In genomic region chr6:40852667-40853383, GRCh38 we compare ENCODE assay signal across 8 cellular contexts.
DNase-seq lines count a peak whose midpoint lies in the region; ATAC-seq and TF ChIP-seq lines count a peak whose summit lies in the region.

No MANE protein-coding gene starts in this region.

- TF ChIP-seq CTCF in GM06990 (IDR thresholded peaks at IDR 0.05; ENCODE audit: insufficient read depth, low read length, poor library complexity, severe bottlenecking), result peak; percentile 51
- peak; percentile 29 for TF ChIP-seq CTCF in hepatocyte (IDR thresholded peaks at IDR 0.05; ENCODE audit: poor library complexity)
- TF ChIP-seq CTCF in ascending aorta (IDR thresholded peaks at IDR 0.05), result peak in 1 of 3 experiments; percentile 12

- H3K27ac Mint-ChIP-seq in activated CD8-positive, alpha-beta memory T cell treated with anti-CD3 and anti-CD28 coated beads, Interleukin-2, amount 10 ng/mL, durations not matched to agents 7 days and 5 days, result no peak overlapping the region

- CTCF ChIA-PET in activated CD8-positive, alpha-beta memory T cell treated with anti-CD3 and anti-CD28 coated beads, Interleukin-2, amount 10 ng/mL, durations not matched to agents 7 days and 5 days (lab: Charles Lee), result interaction anchor here (0.6 kb wide), 1 partner anchor 21 kb away, joined by 3 read pairs; no protein-coding TSS in a partner anchor

- intact Hi-C loops in ascending aorta (cut with DNase I), result no loop called here

- H3K36me3 Mint-ChIP-seq in activated CD8-positive, alpha-beta memory T cell treated with anti-CD3 and anti-CD28 coated beads, Interleukin-2, amount 10 ng/mL, durations not matched to agents 7 days and 5 days, result no peaks in the 10 kb centered on the region

- H3K27ac ChIP-seq in hepatocyte, result no peak overlapping the region
- H3K27ac ChIP-seq in ascending aorta, result no peak overlapping the region

- no peaks in the 10 kb centered on the region for H3K9me3 Mint-ChIP-seq in activated CD8-positive, alpha-beta memory T cell treated with anti-CD3 and anti-CD28 coated beads, Interleukin-2, amount 10 ng/mL, durations not matched to agents 7 days and 5 days (ENCODE audit: low read depth)

- H3K4me1 ChIP-seq in hepatocyte (ENCODE audit: insufficient read depth) (no peaks in the 10 kb centered on the region), ascending aorta (no peaks in the 10 kb centered on the region)

- H3K79me2 ChIP-seq in hepatocyte, result no peaks in the 10 kb centered on the region

- no peak overlapping the region for H2AFZ ChIP-seq in hepatocyte

- no peak overlapping the region for H3K4me3 Mint-ChIP-seq in activated CD8-positive, alpha-beta memory T cell treated with anti-CD3 and anti-CD28 coated beads, Interleukin-2, amount 10 ng/mL, durations not matched to agents 7 days and 5 days

- H3K9me2 ChIP-seq in hepatocyte (replicated peaks; ENCODE audit: insufficient read depth), result no peaks in the 10 kb centered on the region

- H3K27me3 ChIP-seq in GM06990 (replicated peaks; ENCODE audit: control insufficient read depth, insufficient read depth, low read length) (no peaks in the 10 kb centered on the region), hepatocyte (no peaks in the 10 kb centered on the region), ascending aorta (no peaks in the 10 kb centered on the region)

- H3K4me3 ChIP-seq in GM06990 (replicated peaks; ENCODE audit: low read depth, low read length) (no peak overlapping the region), hepatocyte (no peak overlapping the region), ascending aorta (no peak overlapping the region)

- H3K27me3 Mint-ChIP-seq in activated CD8-positive, alpha-beta memory T cell treated with anti-CD3 and anti-CD28 coated beads, Interleukin-2, amount 10 ng/mL, durations not matched to agents 7 days and 5 days, result peaks cover 13% of the 10 kb centered on the region

- DNase-seq in AG08395 (ENCODE audit: low spot score), result peak; percentile 18
- no peak for DNase-seq in GM06990 (ENCODE audit: extremely low read depth, insufficient read length)
- DNase-seq in RPMI8226, result peak; percentile 17
- DNase-seq in hepatocyte (ENCODE audit: low spot score), result peak; percentile 23
- DNase-seq in activated CD8-positive, alpha-beta memory T cell treated with anti-CD3 and anti-CD28 coated beads, Interleukin-2, amount 10 ng/mL, durations not matched to agents 7 days and 5 days, result no peak
- no peak for DNase-seq in SW480 (ENCODE audit: low spot score)
- DNase-seq in cerebellum (ENCODE audit: low spot score), result no peak
- DNase-seq in ascending aorta (ENCODE audit: low spot score in 2 of 2), result no peak

- H3K4me1 Mint-ChIP-seq in activated CD8-positive, alpha-beta memory T cell treated with anti-CD3 and anti-CD28 coated beads, Interleukin-2, amount 10 ng/mL, durations not matched to agents 7 days and 5 days, result peaks cover 5% of the 10 kb centered on the region

- H4K20me1 ChIP-seq in hepatocyte (ENCODE audit: insufficient read depth, poor library complexity, severe bottlenecking), result no peaks in the 10 kb centered on the region

- 66% methylated on average over 6 of the region's 6 CpGs for WGBS in hepatocyte (ENCODE audit: low lambda C conversion rate, missing lambda C conversion rate)

- H3K36me3 ChIP-seq in GM06990 (ENCODE audit: control insufficient read depth, insufficient read depth, low read length), result no peaks in the 10 kb centered on the region
- no peaks in the 10 kb centered on the region for H3K36me3 ChIP-seq in hepatocyte (replicated peaks; ENCODE audit: insufficient read depth, low read depth)
- H3K36me3 ChIP-seq in ascending aorta, result no peaks in the 10 kb centered on the region

- no peaks in the 10 kb centered on the region for H3K9me3 ChIP-seq in hepatocyte (ENCODE audit: low read depth)
- no peaks in the 10 kb centered on the region for H3K9me3 ChIP-seq in ascending aorta

- ATAC-seq in activated CD8-positive, alpha-beta memory T cell treated with anti-CD3 and anti-CD28 coated beads, Interleukin-2, amount 10 ng/mL, durations not matched to agents 7 days and 5 days, result no peak

- H3K4me2 ChIP-seq in hepatocyte, result no peak overlapping the region

Comparison
In these comparisons a context has a peak if more than half of its experiments do, and no peak if none do; other contexts are left out.
1. DNase-seq: peak in AG08395 (single experiment), RPMI8226 (single experiment) and hepatocyte (single experiment); none in GM06990 (single experiment), activated CD8-positive, alpha-beta memory T cell treated with anti-CD3 and anti-CD28 coated beads, Interleukin-2, amount 10 ng/mL, durations not matched to agents 7 days and 5 days (single experiment), SW480 (single experiment), cerebellum (single experiment) and ascending aorta (0 of 2).